Comparison of ENCODE assay signal across 25 cellular contexts in the genomic region with DNA sequence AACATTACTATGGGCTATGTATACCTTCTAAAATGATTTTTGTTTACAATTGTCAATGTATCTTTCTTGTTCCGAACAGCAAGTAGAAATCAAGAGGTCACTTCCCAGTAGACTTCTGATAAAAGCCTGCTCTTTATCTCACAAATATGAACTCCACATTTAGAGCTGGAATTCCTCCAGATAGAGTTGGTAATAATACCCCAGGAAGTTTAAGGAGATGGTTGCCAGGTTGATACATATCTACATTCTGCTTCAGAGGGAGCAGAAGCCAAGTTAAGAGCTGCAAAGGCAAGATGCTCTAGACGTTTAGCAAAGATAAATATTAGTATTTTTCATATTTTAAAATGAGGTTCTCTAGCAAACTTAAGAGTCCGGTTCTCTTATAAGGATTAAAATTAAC.
DNase-seq lines count a peak whose midpoint lies in the region; ATAC-seq and TF ChIP-seq lines count a peak whose summit lies in the region.
"Had no signal": no experiment of that assay in that cellular context is flagged by ENCODE, and none has a peak within 500 bp of the region (broad histone marks: within the 10 kb centered on the region; RNA-seq: fewer than 3 reads in every experiment).

No MANE protein-coding gene starts in this region.

- H3K27me3 Mint-ChIP-seq in naive thymus-derived CD8-positive, alpha-beta T cell = no peaks in the 10 kb centered on the region
- H3K27me3 Mint-ChIP-seq: CD4-positive, alpha-beta memory T cell; CD4-positive, CD25-positive, alpha-beta regulatory T cell; CD8-positive, alpha-beta memory T cell had no signal

- no peak overlapping the region for H3K27ac Mint-ChIP-seq in naive thymus-derived CD8-positive, alpha-beta T cell
- H3K27ac Mint-ChIP-seq: CD14-positive monocyte; CD4-positive, alpha-beta memory T cell; CD4-positive, CD25-positive, alpha-beta regulatory T cell; CD8-positive, alpha-beta memory T cell had no signal

- H3K79me2 ChIP-seq in SK-N-SH (ENCODE audit: insufficient read depth) = no peaks in the 10 kb centered on the region

- TF ChIP-seq CTCF in SK-N-SH (IDR thresholded peaks at IDR 0.05) (no peak), fibroblast of the aortic adventitia (IDR thresholded peaks at IDR 0.05; ENCODE audit: insufficient read depth, low read length) (no peak)

- no peak overlapping the region for H2AFZ ChIP-seq in SK-N-SH (ENCODE audit: low read depth)

- H3K9me3 Mint-ChIP-seq in naive thymus-derived CD8-positive, alpha-beta T cell = peaks cover 0 to 4% (median 0%) of the 10 kb centered on the region in 9 donors
- H3K9me3 Mint-ChIP-seq: CD14-positive monocyte had no signal

- H3F3A ChIP-seq in SK-N-SH (replicated peaks; ENCODE audit: insufficient read depth) = no peaks in the 10 kb centered on the region

- H3K4me1 ChIP-seq in SK-N-SH (ENCODE audit: control insufficient read depth in 1 of 2, insufficient read depth in 2 of 2, low read depth in 1 of 2, low read length in 1 of 2) = peaks cover 0 to 2% of the 10 kb centered on the region in 2 experiments; a peak in 1 of 4 replicates
- H3K4me1 ChIP-seq: BLaER1 had no signal

- no peaks in the 10 kb centered on the region for H3K36me3 Mint-ChIP-seq in naive thymus-derived CD8-positive, alpha-beta T cell
- H3K36me3 Mint-ChIP-seq: CD14-positive monocyte; CD4-positive, alpha-beta memory T cell; CD4-positive, CD25-positive, alpha-beta regulatory T cell; CD8-positive, alpha-beta memory T cell had no signal

- H3K9ac ChIP-seq in SK-N-SH = no peak overlapping the region
- H3K9ac ChIP-seq: BLaER1 had no signal

- H3K4me3 ChIP-seq in SK-N-SH (ENCODE audit: low read depth in 2 of 2, low read length in 1 of 2) (no peak overlapping the region), fibroblast of the aortic adventitia (ENCODE audit: low read depth, low read length) (no peak overlapping the region)
- H3K4me3 ChIP-seq: BLaER1, GM12878 had no signal

- H3K4me1 Mint-ChIP-seq in naive thymus-derived CD8-positive, alpha-beta T cell = no peaks in the 10 kb centered on the region
- H3K4me1 Mint-ChIP-seq: CD14-positive monocyte; CD4-positive, alpha-beta memory T cell; CD4-positive, CD25-positive, alpha-beta regulatory T cell; CD8-positive, alpha-beta memory T cell had no signal

- CTCF ChIA-PET in SK-N-SH (lab: Yijun Ruan, JAX) (no interaction called here), HEK293T (lab: Yijun Ruan, JAX) (no interaction called here)

- TF ChIP-seq EP300 in SK-N-SH (IDR thresholded peaks at IDR 0.05; ENCODE audit: borderline replicate concordance in 1 of 2, low read depth in 1 of 2, low read length in 1 of 2) = no peak

- no peak overlapping the region for H3K4me2 ChIP-seq in SK-N-SH
- H3K4me2 ChIP-seq: BLaER1 had no signal

- no peaks in the 10 kb centered on the region for H3K36me3 ChIP-seq in SK-N-SH (replicated peaks in 1 of 2; ENCODE audit: control insufficient read depth in 1 of 2, insufficient read depth in 2 of 2, low read length in 1 of 2)
- H3K36me3 ChIP-seq: BE2C, BLaER1 had no signal

- no peaks in the 10 kb centered on the region for H3K9me3 ChIP-seq in SK-N-SH
- H3K9me3 ChIP-seq: BE2C, BLaER1 had no signal

- TF ChIP-seq RAD21 in SK-N-SH (IDR thresholded peaks at IDR 0.05; ENCODE audit: low read length) = no peak

- H3K27ac ChIP-seq in SK-N-SH (ENCODE audit: low read depth in 2 of 2, low read length in 1 of 2) = no peak overlapping the region
- H3K27ac ChIP-seq: BLaER1 had no signal

- ATAC-seq in naive thymus-derived CD8-positive, alpha-beta T cell = no peak
- ATAC-seq in HG03196 (IDR thresholded peaks at IDR 0.05; ENCODE audit: unreplicated experiment) = no peak
- ATAC-seq: GM12878 had no signal

- 36% methylated on average over 3 of the region's 3 CpGs for WGBS in SK-N-SH (ENCODE audit: low lambda C conversion rate)

- H3K27me3 ChIP-seq in SK-N-SH (ENCODE audit: insufficient read depth) = no peaks in the 10 kb centered on the region
- H3K27me3 ChIP-seq: BE2C, BLaER1 had no signal

- no peak overlapping the region for H3K4me3 Mint-ChIP-seq in naive thymus-derived CD8-positive, alpha-beta T cell
- H3K4me3 Mint-ChIP-seq: CD14-positive monocyte; CD4-positive, alpha-beta memory T cell; CD4-positive, CD25-positive, alpha-beta regulatory T cell; CD8-positive, alpha-beta memory T cell had no signal

- no peaks in the 10 kb centered on the region for H4K20me1 ChIP-seq in SK-N-SH (ENCODE audit: insufficient read depth)
- H4K20me1 ChIP-seq: BLaER1 had no signal

- DNase-seq in NCI-H69 (lab: John Stamatoyannopoulos, UW) (peak; percentile 18), SK-N-SH (no peak), amniotic epithelial cell (ENCODE audit: low read depth) (peak; percentile 2), fibroblast of the aortic adventitia (ENCODE audit: low read depth) (peak; percentile 5), NCI-H524 treated with DMSO at 0.1 percent for 48 hours (lab: John Stamatoyannopoulos, UW) (no peak), HEK293T (ENCODE audit: extremely low spot score) (no peak)
- DNase-seq in naive thymus-derived CD8-positive, alpha-beta T cell = no peak
- DNase-seq: 8988T; ACHN; C1 segment of cervical spinal cord; CD4-positive, alpha-beta memory T cell; CD4-positive, CD25-positive, alpha-beta regulatory T cell; CD8-positive, alpha-beta memory T cell; COR-L47; DMS153; DMS53; DMS79; DND-41; EL; GDM1 had no signal

- POLR2A ChIA-PET in SK-N-SH (lab: Yijun Ruan, JAX) = no interaction called here
- POLR2A ChIA-PET in naive thymus-derived CD8-positive, alpha-beta T cell (lab: Charles Lee) = no interaction called here
- POLR2A ChIA-PET in HEK293T (lab: Yijun Ruan, JAX) = no interaction called here

- no peaks in the 10 kb centered on the region for H3K9me2 ChIP-seq in SK-N-SH

TF ChIP-seq in SK-N-SH, 30 proteins besides CTCF, POLR2A, EP300 and RAD21:
- TF ChIP-seq RXRA (IDR thresholded peaks at IDR 0.05; ENCODE audit: borderline replicate concordance, low read depth) (no peak), TCF12 (IDR thresholded peaks at IDR 0.05) (0 out of 2 replicates have a peak, but pooled peaks have one; percentile 14), GATA2 (CRISPR knock-in tag; IDR thresholded peaks at IDR 0.05) (no peak), GABPA (IDR thresholded peaks at IDR 0.05; ENCODE audit: low read depth) (no peak)
- TF ChIP-seq, protein P1, sequence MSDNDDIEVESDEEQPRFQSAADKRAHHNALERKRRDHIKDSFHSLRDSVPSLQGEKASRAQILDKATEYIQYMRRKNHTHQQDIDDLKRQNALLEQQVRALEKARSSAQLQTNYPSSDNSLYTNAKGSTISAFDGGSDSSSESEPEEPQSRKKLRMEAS (IDR thresholded peaks at IDR 0.05; ENCODE audit: low read depth) = no peak

TF ChIP-seq in HEK293T, 16 proteins besides CTCF, POLR2A, EP300 and RAD21:
- no peak for TF ChIP-seq ARNT (IDR thresholded peaks at IDR 0.05)
- TF ChIP-seq FOXM1 (IDR thresholded peaks at IDR 0.05; ENCODE audit: borderline replicate concordance) = no peak

Comparison
In these comparisons a context has a peak if more than half of its experiments do, and no peak if none do; other contexts are left out.
1. DNase-seq: peak in NCI-H69 (single experiment), amniotic epithelial cell (single experiment) and fibroblast of the aortic adventitia (single experiment); none in SK-N-SH (single experiment), naive thymus-derived CD8-positive, alpha-beta T cell (0 of 10), NCI-H524 treated with DMSO at 0.1 percent for 48 hours (single experiment) and HEK293T (single experiment).